12 cellular contexts compared by ENCODE assay signal in the genomic region with DNA sequence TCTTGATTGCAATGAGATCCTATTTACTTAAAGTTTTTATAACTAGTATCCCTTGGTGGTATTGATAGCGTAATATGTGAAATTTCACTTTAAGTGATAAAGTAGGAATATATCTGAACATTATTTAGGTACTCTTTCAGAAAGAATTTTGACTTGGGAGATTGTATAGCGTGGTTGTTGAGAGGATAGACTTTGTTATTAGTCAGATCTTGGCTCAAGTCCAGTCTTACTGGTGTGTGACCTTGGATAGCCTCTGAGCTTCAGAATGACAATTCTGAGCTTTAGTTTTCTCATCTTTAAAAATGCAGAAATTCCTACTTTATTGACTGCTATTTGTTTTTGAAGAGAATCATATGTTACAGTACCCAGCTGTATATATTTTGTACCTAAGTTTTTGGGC. TPM values are rescaled to one million over a fixed set of nuclear protein-coding genes. Genes with fewer than 3 reads are reported as not detected.
DNase-seq lines count a peak whose midpoint lies in the region; ATAC-seq and TF ChIP-seq lines count a peak whose summit lies in the region.
"Had no signal": no experiment of that assay in that cellular context is flagged by ENCODE, and none has a peak within 500 bp of the region (broad histone marks: within the 10 kb centered on the region; RNA-seq: fewer than 3 reads in every experiment).

No MANE protein-coding gene starts in this region.

- TF ChIP-seq EP300 in Ishikawa (IDR thresholded peaks at IDR 0.05; ENCODE audit: borderline replicate concordance), result no peak

- peaks cover 2% of the 10 kb centered on the region for H3K4me1 Mint-ChIP-seq in activated CD4-positive, alpha-beta T cell treated with anti-CD3 and anti-CD28 coated beads for 36 hours
- H3K4me1 Mint-ChIP-seq in activated CD8-positive, alpha-beta T cell treated with anti-CD3 and anti-CD28 coated beads for 36 hours (ENCODE audit: low read depth), result peaks cover 13% of the 10 kb centered on the region

- no peaks in the 10 kb centered on the region for H3K27me3 Mint-ChIP-seq in activated CD4-positive, alpha-beta T cell treated with anti-CD3 and anti-CD28 coated beads for 36 hours
- H3K27me3 Mint-ChIP-seq in activated CD8-positive, alpha-beta T cell treated with anti-CD3 and anti-CD28 coated beads for 36 hours, result no peaks in the 10 kb centered on the region

- no peak for TF ChIP-seq RAD21 in Ishikawa (IDR thresholded peaks at IDR 0.05; ENCODE audit: low read depth)

- no peak for ATAC-seq in activated CD4-positive, alpha-beta T cell treated with anti-CD3 and anti-CD28 coated beads for 36 hours
- no peak for ATAC-seq in activated CD8-positive, alpha-beta T cell treated with anti-CD3 and anti-CD28 coated beads for 36 hours

- no peak overlapping the region for H3K27ac Mint-ChIP-seq in activated CD4-positive, alpha-beta T cell treated with anti-CD3 and anti-CD28 coated beads for 36 hours
- no peak overlapping the region for H3K27ac Mint-ChIP-seq in activated CD8-positive, alpha-beta T cell treated with anti-CD3 and anti-CD28 coated beads for 36 hours

- H3K27ac ChIP-seq in coronary artery, result no peak overlapping the region
- H3K27ac ChIP-seq: esophagus muscularis mucosa, HL-60, WERI-Rb-1 had no signal

- intact Hi-C loops in activated CD4-positive, alpha-beta T cell treated with anti-CD3 and anti-CD28 coated beads for 36 hours (cut with DNase I, micrococcal nuclease), result no loop called here
- intact Hi-C loops in activated CD8-positive, alpha-beta T cell treated with anti-CD3 and anti-CD28 coated beads for 36 hours (cut with micrococcal nuclease), result no loop called here

- DNase-seq in DMS 273 treated with DMSO at 0.1 percent for 48 hours (lab: John Stamatoyannopoulos, UW) (peak; percentile 43), choroid plexus epithelial cell (ENCODE audit: low read depth) (peak; percentile 83), medulla oblongata (ENCODE audit: extremely low spot score) (peak; percentile 57), coronary artery (ENCODE audit: low spot score) (no peak)
- DNase-seq in activated CD4-positive, alpha-beta T cell treated with anti-CD3 and anti-CD28 coated beads for 36 hours, result no peak
- no peak for DNase-seq in effector CD8-positive, alpha-beta T cell (lab: John Stamatoyannopoulos, UW)
- no peak for DNase-seq in activated CD8-positive, alpha-beta T cell treated with anti-CD3 and anti-CD28 coated beads for 36 hours
- DNase-seq: stimulated activated CD4-positive, alpha-beta T cell treated with anti-CD3 and anti-CD28 coated beads, Interleukin-2, amount 100 ng/mL, for 24 hours; WERI-Rb-1 had no signal

- POLR2A ChIA-PET in activated CD4-positive, alpha-beta T cell treated with anti-CD3 and anti-CD28 coated beads for 36 hours (lab: Charles Lee), result no interaction called here
- POLR2A ChIA-PET in activated CD8-positive, alpha-beta T cell treated with anti-CD3 and anti-CD28 coated beads for 36 hours (lab: Charles Lee), result no interaction called here

- H3K4me3 Mint-ChIP-seq in activated CD4-positive, alpha-beta T cell treated with anti-CD3 and anti-CD28 coated beads for 36 hours, result no peak overlapping the region
- H3K4me3 Mint-ChIP-seq in activated CD8-positive, alpha-beta T cell treated with anti-CD3 and anti-CD28 coated beads for 36 hours, result no peak overlapping the region

- TF ChIP-seq CTCF in choroid plexus epithelial cell (conservative IDR thresholded peaks at IDR 0.05; ENCODE audit: low read depth, low read length) (no peak), coronary artery (IDR thresholded peaks at IDR 0.05) (no peak)
- no peak for TF ChIP-seq CTCF in activated CD8-positive, alpha-beta T cell treated with anti-CD3 and anti-CD28 coated beads for 36 hours (IDR thresholded peaks at IDR 0.05)

- H3K4me3 ChIP-seq in choroid plexus epithelial cell (ENCODE audit: low read depth, low read length) (no peak overlapping the region), coronary artery (no peak overlapping the region)
- H3K4me3 ChIP-seq: esophagus muscularis mucosa had no signal

- H3K36me3 Mint-ChIP-seq in activated CD4-positive, alpha-beta T cell treated with anti-CD3 and anti-CD28 coated beads for 36 hours (ENCODE audit: low read depth), result peaks cover 32% of the 10 kb centered on the region
- H3K36me3 Mint-ChIP-seq in activated CD8-positive, alpha-beta T cell treated with anti-CD3 and anti-CD28 coated beads for 36 hours (ENCODE audit: low read depth), result peaks cover 44% of the 10 kb centered on the region

- CTCF ChIA-PET in activated CD4-positive, alpha-beta T cell treated with anti-CD3 and anti-CD28 coated beads for 36 hours (lab: Charles Lee), result interaction anchor here (0.9 kb wide), 1 partner anchor 16 kb away, joined by 4 read pairs; no protein-coding TSS in a partner anchor
- CTCF ChIA-PET in activated CD8-positive, alpha-beta T cell treated with anti-CD3 and anti-CD28 coated beads for 36 hours (lab: Charles Lee), result no interaction called here

- H3K9me3 Mint-ChIP-seq in activated CD4-positive, alpha-beta T cell treated with anti-CD3 and anti-CD28 coated beads for 36 hours (ENCODE audit: low read depth), result no peaks in the 10 kb centered on the region
- no peaks in the 10 kb centered on the region for H3K9me3 Mint-ChIP-seq in activated CD8-positive, alpha-beta T cell treated with anti-CD3 and anti-CD28 coated beads for 36 hours

TF ChIP-seq in Ishikawa, 13 proteins besides CTCF, POLR2A, EP300 and RAD21:
- peak; percentile 75 for TF ChIP-seq NFIC (IDR thresholded peaks at IDR 0.05)
- TF ChIP-seq, protein P1, sequence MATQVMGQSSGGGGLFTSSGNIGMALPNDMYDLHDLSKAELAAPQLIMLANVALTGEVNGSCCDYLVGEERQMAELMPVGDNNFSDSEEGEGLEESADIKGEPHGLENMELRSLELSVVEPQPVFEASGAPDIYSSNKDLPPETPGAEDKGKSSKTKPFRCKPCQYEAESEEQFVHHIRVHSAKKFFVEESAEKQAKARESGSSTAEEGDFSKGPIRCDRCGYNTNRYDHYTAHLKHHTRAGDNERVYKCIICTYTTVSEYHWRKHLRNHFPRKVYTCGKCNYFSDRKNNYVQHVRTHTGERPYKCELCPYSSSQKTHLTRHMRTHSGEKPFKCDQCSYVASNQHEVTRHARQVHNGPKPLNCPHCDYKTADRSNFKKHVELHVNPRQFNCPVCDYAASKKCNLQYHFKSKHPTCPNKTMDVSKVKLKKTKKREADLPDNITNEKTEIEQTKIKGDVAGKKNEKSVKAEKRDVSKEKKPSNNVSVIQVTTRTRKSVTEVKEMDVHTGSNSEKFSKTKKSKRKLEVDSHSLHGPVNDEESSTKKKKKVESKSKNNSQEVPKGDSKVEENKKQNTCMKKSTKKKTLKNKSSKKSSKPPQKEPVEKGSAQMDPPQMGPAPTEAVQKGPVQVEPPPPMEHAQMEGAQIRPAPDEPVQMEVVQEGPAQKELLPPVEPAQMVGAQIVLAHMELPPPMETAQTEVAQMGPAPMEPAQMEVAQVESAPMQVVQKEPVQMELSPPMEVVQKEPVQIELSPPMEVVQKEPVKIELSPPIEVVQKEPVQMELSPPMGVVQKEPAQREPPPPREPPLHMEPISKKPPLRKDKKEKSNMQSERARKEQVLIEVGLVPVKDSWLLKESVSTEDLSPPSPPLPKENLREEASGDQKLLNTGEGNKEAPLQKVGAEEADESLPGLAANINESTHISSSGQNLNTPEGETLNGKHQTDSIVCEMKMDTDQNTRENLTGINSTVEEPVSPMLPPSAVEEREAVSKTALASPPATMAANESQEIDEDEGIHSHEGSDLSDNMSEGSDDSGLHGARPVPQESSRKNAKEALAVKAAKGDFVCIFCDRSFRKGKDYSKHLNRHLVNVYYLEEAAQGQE (IDR thresholded peaks at IDR 0.05; ENCODE audit: low read depth), result no peak
- no peak for TF ChIP-seq CEBPB (IDR thresholded peaks at IDR 0.05)

RNA-seq across cellular contexts. Expression of a gene that starts 32.6 kb away (rescaled TPM):
- 10 to 100 TPM; 29.2 to 34.4 TPM for total RNA-seq in activated CD4-positive, alpha-beta T cell treated with anti-CD3 and anti-CD28 coated beads for 36 hours
- total RNA-seq in activated CD8-positive, alpha-beta T cell treated with anti-CD3 and anti-CD28 coated beads for 36 hours, result 10 to 100 TPM; 33.6 to 37.2 TPM

Comparison
In these comparisons a context has a peak if more than half of its experiments do, and no peak if none do; other contexts are left out.
1. DNase-seq: peak in DMS 273 treated with DMSO at 0.1 percent for 48 hours (single experiment), choroid plexus epithelial cell (single experiment) and medulla oblongata (single experiment); none in coronary artery (single experiment), activated CD4-positive, alpha-beta T cell treated with anti-CD3 and anti-CD28 coated beads for 36 hours (single experiment), effector CD8-positive, alpha-beta T cell (single experiment) and activated CD8-positive, alpha-beta T cell treated with anti-CD3 and anti-CD28 coated beads for 36 hours (single experiment).